In genomic region chr11:112421854-112422253, GRCh38 we compare ENCODE assay signal across 21 cellular contexts.
DNase-seq lines count a peak whose midpoint lies in the region; ATAC-seq and TF ChIP-seq lines count a peak whose summit lies in the region.
"Had no signal": no experiment of that assay in that cellular context is flagged by ENCODE, and none has a peak within 500 bp of the region (broad histone marks: within the 10 kb centered on the region; RNA-seq: fewer than 3 reads in every experiment).

No MANE protein-coding gene starts in this region.

- H2BK5ac ChIP-seq in H9 (ENCODE audit: insufficient read length, low read length), result no peak overlapping the region

- H3K36me3 ChIP-seq in BE2C, result no peaks in the 10 kb centered on the region
- no peaks in the 10 kb centered on the region for H3K36me3 ChIP-seq in brain microvascular endothelial cell (replicated peaks)
- no peaks in the 10 kb centered on the region for H3K36me3 ChIP-seq in OCI-LY7 (ENCODE audit: insufficient read depth, low read length)

- no peak overlapping the region for H2BK15ac ChIP-seq in H9 (ENCODE audit: low read depth, low read length)

- no peak overlapping the region for H4K5ac ChIP-seq in H9 (ENCODE audit: insufficient read length, low read depth, low read length)

- POLR2A ChIA-PET in OCI-LY7 (lab: Charles Lee), result no interaction called here

- no peak overlapping the region for H3K4me3 ChIP-seq in BE2C (ENCODE audit: low read depth, low read length)
- H3K4me3 ChIP-seq in brain microvascular endothelial cell (ENCODE audit: low read depth, low read length), result no peak overlapping the region
- H3K4me3 ChIP-seq in OCI-LY7 (ENCODE audit: low read depth, low read length, poor library complexity, severe bottlenecking), result no peak overlapping the region
- H3K4me3 ChIP-seq: SK-N-MC had no signal

- H3K79me1 ChIP-seq in H9 (ENCODE audit: insufficient read depth, low read depth, low read length, poor library complexity, severe bottlenecking), result no peaks in the 10 kb centered on the region

- H3K9me2 ChIP-seq in OCI-LY7 (ENCODE audit: insufficient read depth, low read length), result no peaks in the 10 kb centered on the region

- no peak overlapping the region for H3T11ph ChIP-seq in H9 (ENCODE audit: low read length)

- no peaks in the 10 kb centered on the region for H3K79me2 ChIP-seq in H9 (ENCODE audit: insufficient read depth, low read length)
- no peaks in the 10 kb centered on the region for H3K79me2 ChIP-seq in OCI-LY7 (ENCODE audit: insufficient read depth, low read depth, low read length)

- peaks cover 4 to 6% of the 10 kb centered on the region in 2 experiments; a peak in 4 of 5 replicates for H3K9me3 Mint-ChIP-seq in H9
- H3K9me3 Mint-ChIP-seq in activated T-cell treated with anti-CD3 and anti-CD28 coated beads, Interleukin-2, amount 50 U/mL, for 4 hours, result no peaks in the 10 kb centered on the region
- H3K9me3 Mint-ChIP-seq: T-cell had no signal

- peaks cover 6% of the 10 kb centered on the region for H3K27me3 Mint-ChIP-seq in H9 (ENCODE audit: low read depth)
- peaks cover 9% of the 10 kb centered on the region for H3K27me3 Mint-ChIP-seq in activated T-cell treated with anti-CD3 and anti-CD28 coated beads, Interleukin-2, amount 50 U/mL, for 4 hours (ENCODE audit: low read depth)
- H3K27me3 Mint-ChIP-seq: CD4-positive, alpha-beta T cell had no signal

- H4K8ac ChIP-seq in H9 (replicated peaks; ENCODE audit: insufficient read length, low read depth, low read length), result no peak overlapping the region

- H2BK12ac ChIP-seq in H9 (ENCODE audit: insufficient read length, low read depth, low read length), result no peak overlapping the region

- H3K27ac Mint-ChIP-seq in H9, result no peak overlapping the region
- H3K27ac Mint-ChIP-seq: CD4-positive, alpha-beta T cell; T-cell had no signal

- H3K27me3 ChIP-seq in BE2C (peaks cover 6% of the 10 kb centered on the region; the same call in 1 of the 2 replicates), H9 (ENCODE audit: insufficient read depth, low read length) (no peaks in the 10 kb centered on the region), brain microvascular endothelial cell (replicated peaks) (no peaks in the 10 kb centered on the region)

- no peak overlapping the region for H3K14ac ChIP-seq in H9 (ENCODE audit: insufficient read depth, low read length)

- H3K9ac ChIP-seq in H9 (ENCODE audit: extremely low read depth, insufficient read length, low read length), result no peak overlapping the region

- no peak overlapping the region for H2AFZ ChIP-seq in H9 (ENCODE audit: low read length)
- H2AFZ ChIP-seq in OCI-LY7 (ENCODE audit: low read length), result no peak overlapping the region

- H4K91ac ChIP-seq in H9 (ENCODE audit: insufficient read length, low read depth, low read length), result no peak overlapping the region

- intact Hi-C loops in OCI-LY7 (cut with micrococcal nuclease; ENCODE audit: unreplicated experiment), result no loop called here

- H3K4me3 Mint-ChIP-seq in H9, result no peak overlapping the region
- H3K4me3 Mint-ChIP-seq in activated T-cell treated with anti-CD3 and anti-CD28 coated beads, Interleukin-2, amount 50 U/mL, for 4 hours, result no peak overlapping the region
- H3K4me3 Mint-ChIP-seq: CD4-positive, alpha-beta T cell; T-cell had no signal

- no peak overlapping the region for H3K4ac ChIP-seq in H9 (ENCODE audit: low read depth, low read length)

- H3K4me1 Mint-ChIP-seq in H9, result peaks cover 9 to 10% of the 10 kb centered on the region in 2 experiments; a peak in 3 of 4 replicates
- H3K4me1 Mint-ChIP-seq in activated T-cell treated with anti-CD3 and anti-CD28 coated beads, Interleukin-2, amount 50 U/mL, for 4 hours (ENCODE audit: low read depth), result peaks cover 6% of the 10 kb centered on the region

- in situ Hi-C loops in brain microvascular endothelial cell (cut with HindIII; ENCODE audit: low pct_ligation_motif_present, low sequenced_read_pairs), result no loop called here

- WGBS in H9 (ENCODE audit: extremely low coverage, insufficient read length, low lambda C conversion rate), result no CpG with 5 or more reads among the region's 4 CpGs

- H4K20me1 ChIP-seq in H9 (ENCODE audit: control insufficient read depth, insufficient read depth, insufficient read length), result no peaks in the 10 kb centered on the region
- no peaks in the 10 kb centered on the region for H4K20me1 ChIP-seq in OCI-LY7 (ENCODE audit: insufficient read depth, low read length)

- H3K4me2 ChIP-seq in H9 (ENCODE audit: insufficient read depth, insufficient read length, low read length), result no peak overlapping the region
- no peak overlapping the region for H3K4me2 ChIP-seq in OCI-LY7 (ENCODE audit: low read length)

- H2BK120ac ChIP-seq in H9 (ENCODE audit: low read depth, low read length, poor library complexity, severe bottlenecking), result no peak overlapping the region

- CTCF ChIA-PET in OCI-LY7 (lab: Charles Lee; ENCODE audit: unreplicated experiment), result no interaction called here

- ATAC-seq in activated T-cell treated with anti-CD3 and anti-CD28 coated beads, Interleukin-2, amount 50 U/mL, for 4 hours, result no peak
- ATAC-seq: T-cell had no signal

- no peak overlapping the region for H2AK5ac ChIP-seq in H9 (ENCODE audit: insufficient read length, low read length)

- DNase-seq in BE2C (peak; percentile 36), H9 (peak; percentile 38), NCI-H524 (lab: John Stamatoyannopoulos, UW) (peak; percentile 80 to 93), cerebellar cortex (ENCODE audit: low spot score) (peak; percentile 48), brain microvascular endothelial cell (no peak), OCI-LY7 (ENCODE audit: low spot score) (no peak), D341Med (ENCODE audit: low spot score) (no peak)
- no peak for DNase-seq in activated T-cell treated with anti-CD3 and anti-CD28 coated beads, Interleukin-2, amount 50 U/mL, for 4 hours
- DNase-seq: Caco-2; CD4-positive, alpha-beta T cell; DMS53; EL; MM.1S; NCI-H1105; NCI-H187 treated with DMSO at 0.1 percent for 48 hours; NCI-H510A; NK-92 treated with Interleukin-12 subunit alpha and Interleukin-12 subunit beta, amount 100 ng/mL, for 24 hours; OCI-M1; SHP77; T-cell had no signal

- no peaks in the 10 kb centered on the region for H3K23me2 ChIP-seq in H9 (ENCODE audit: insufficient read length, low read depth, low read length, poor library complexity, severe bottlenecking)

- no peaks in the 10 kb centered on the region for H3K9me3 ChIP-seq in BE2C
- no peaks in the 10 kb centered on the region for H3K9me3 ChIP-seq in H9 (ENCODE audit: control insufficient read depth, low read depth, low read length)
- no peaks in the 10 kb centered on the region for H3K9me3 ChIP-seq in OCI-LY7 (ENCODE audit: low read length)
- H3K9me3 ChIP-seq: Caco-2 had no signal

- H3K23ac ChIP-seq in H9 (ENCODE audit: insufficient read length, low read depth, low read length), result no peak overlapping the region

- TF ChIP-seq CTCF in BE2C (IDR thresholded peaks at IDR 0.05; ENCODE audit: low read depth, low read length) (no peak), H9 (conservative IDR thresholded peaks at IDR 0.05) (no peak), brain microvascular endothelial cell (IDR thresholded peaks at IDR 0.05; ENCODE audit: low read depth, low read length, missing control alignments) (no peak), OCI-LY7 (conservative IDR thresholded peaks at IDR 0.05; ENCODE audit: low read length) (no peak)

- H3K56ac ChIP-seq in H9 (ENCODE audit: insufficient read length, low read depth, low read length), result no peak overlapping the region

- H3K36me3 Mint-ChIP-seq in H9 (ENCODE audit: insufficient read depth in 1 of 3, low read depth in 3 of 3), result peaks cover 0 to 5% (median 0%) of the 10 kb centered on the region in 3 experiments; a peak in 2 of 7 replicates
- H3K36me3 Mint-ChIP-seq in activated T-cell treated with anti-CD3 and anti-CD28 coated beads, Interleukin-2, amount 50 U/mL, for 4 hours (ENCODE audit: insufficient read depth), result no peaks in the 10 kb centered on the region
- H3K36me3 Mint-ChIP-seq: T-cell had no signal

- H2BK20ac ChIP-seq in H9 (ENCODE audit: low read depth, low read length, poor library complexity, severe bottlenecking), result no peak overlapping the region

- H3K4me1 ChIP-seq in BE2C (no peaks in the 10 kb centered on the region; the same call in 1 of the 2 replicates), H9 (ENCODE audit: insufficient read depth, low read length) (peaks cover 5% of the 10 kb centered on the region; the same call in 1 of the 2 replicates), OCI-LY7 (ENCODE audit: insufficient read depth, low read length, poor library complexity, severe bottlenecking) (no peaks in the 10 kb centered on the region)
- H3K4me1 ChIP-seq: Caco-2 had no signal

- BruUV-seq in OCI-LY7 (replicated peaks; lab: Mats Ljungman, UMichigan), result no TSS peak

- H3K27ac ChIP-seq in H9 (ENCODE audit: insufficient read length, low read depth, low read length) (no peak overlapping the region), brain microvascular endothelial cell (no peak overlapping the region), OCI-LY7 (ENCODE audit: low read depth, low read length, poor library complexity, severe bottlenecking) (no peak overlapping the region)
- H3K27ac ChIP-seq: SK-N-MC had no signal

- no peak overlapping the region for H3K18ac ChIP-seq in H9 (ENCODE audit: insufficient read length, low read depth, low read length)

Comparison
In these comparisons a context has a peak if more than half of its experiments do, and no peak if none do; other contexts are left out.
1. DNase-seq: peak in BE2C (single experiment), H9 (single experiment), NCI-H524 (2 of 2) and cerebellar cortex (single experiment); none in activated T-cell treated with anti-CD3 and anti-CD28 coated beads, Interleukin-2, amount 50 U/mL, for 4 hours (single experiment), brain microvascular endothelial cell (single experiment), OCI-LY7 (single experiment) and D341Med (single experiment).